8 cellular contexts compared by ENCODE assay signal in genomic region chr1:28248273-28249012, GRCh38. TPM values are rescaled to one million over a fixed set of nuclear protein-coding genes. Genes with fewer than 3 reads are reported as not detected.
DNase-seq lines count a peak whose midpoint lies in the region; ATAC-seq and TF ChIP-seq lines count a peak whose summit lies in the region.

No MANE protein-coding gene starts in this region.

- no peak for ATAC-seq in GM21786 (IDR thresholded peaks at IDR 0.05; ENCODE audit: unreplicated experiment)

- H3K9me3 Mint-ChIP-seq in endothelial cell (ENCODE audit: unreplicated experiment) (no peaks in the 10 kb centered on the region), mesothelial cell of epicardium (no peaks in the 10 kb centered on the region)

- H3K27ac Mint-ChIP-seq in endothelial cell (ENCODE audit: unreplicated experiment) (peak overlapping the region; percentile 100), mesothelial cell of epicardium (peak overlapping the region; percentile 98)

- H3K4me1 Mint-ChIP-seq in endothelial cell (ENCODE audit: unreplicated experiment) (peaks cover 41% of the 10 kb centered on the region), mesothelial cell of epicardium (peaks cover 39% of the 10 kb centered on the region)

- peak; percentile 93 for TF ChIP-seq CTCF in endothelial cell (IDR thresholded peaks at IDR 0.05; ENCODE audit: unreplicated experiment)
- peak; percentile 92 for TF ChIP-seq CTCF in mesothelial cell of epicardium (IDR thresholded peaks at IDR 0.05; ENCODE audit: unreplicated experiment)

- H3K27me3 Mint-ChIP-seq in endothelial cell (ENCODE audit: unreplicated experiment): no peaks in the 10 kb centered on the region
- no peaks in the 10 kb centered on the region for H3K27me3 Mint-ChIP-seq in mesothelial cell of epicardium (ENCODE audit: low read depth)

- H3K4me3 Mint-ChIP-seq in endothelial cell (ENCODE audit: unreplicated experiment) (peak overlapping the region; percentile 48), mesothelial cell of epicardium (peak overlapping the region; percentile 56)

- peak; percentile 39 for DNase-seq in DMS 273 treated with DMSO at 0.1 percent for 48 hours (lab: John Stamatoyannopoulos, UW)
- DNase-seq in HT-29 (ENCODE audit: low spot score): peak; percentile 91
- peak; percentile 72 for DNase-seq in NOMO-1 treated with DMSO at 0.1 percent for 48 hours (lab: John Stamatoyannopoulos, UW; ENCODE audit: unreplicated experiment)
- DNase-seq in activated CD8-positive, alpha-beta memory T cell treated with anti-CD3 and anti-CD28 coated beads, Interleukin-2, amount 50 U/mL, for 1 hour (ENCODE audit: extremely low read depth): peak; percentile 50
- peak; percentile 80 for DNase-seq in endothelial cell (ENCODE audit: low spot score)
- DNase-seq in mesothelial cell of epicardium (ENCODE audit: low spot score in 2 of 2, unreplicated experiment in 2 of 2): peak; percentile 59 to 84
- peak; percentile 65 for DNase-seq in stimulated activated CD8-positive, alpha-beta memory T cell treated with anti-CD3 and anti-CD28 coated beads, Interleukin-15, amount 100 ng/mL, for 24 hours (ENCODE audit: low read depth)

- no peaks in the 10 kb centered on the region for H3K36me3 Mint-ChIP-seq in endothelial cell (ENCODE audit: low read depth, unreplicated experiment)
- H3K36me3 Mint-ChIP-seq in mesothelial cell of epicardium: no peaks in the 10 kb centered on the region

RNA-seq across cellular contexts. Expression of gene SESN2, which starts 10.9 kb away (rescaled TPM):
- total RNA-seq in HT-29 (2014; rRNA removed; shearing (Covaris generic)): 15.1 and 19.3 TPM in 2 replicates
- 31.0 TPM for total RNA-seq in endothelial cell (ENCODE audit: unreplicated experiment)
- total RNA-seq in mesothelial cell of epicardium: 19.4 to 21.4 TPM (median 21.1 TPM) in 3 replicates

RNA-seq across cellular contexts. Expression of gene ATP5IF1, which starts 12.5 kb away (rescaled TPM):
- total RNA-seq in HT-29 (2014; rRNA removed; shearing (Covaris generic)): 542 and 583 TPM in 2 replicates
- total RNA-seq in endothelial cell (ENCODE audit: unreplicated experiment) (120 TPM), mesothelial cell of epicardium (111 to 125 TPM (median 114 TPM) in 3 replicates)

RNA-seq across cellular contexts. Expression of gene DNAJC8, which starts 15.6 kb away (rescaled TPM):
- total RNA-seq in HT-29 (2014; rRNA removed; shearing (Covaris generic)): 29.3 and 31.7 TPM in 2 replicates
- total RNA-seq in endothelial cell (ENCODE audit: unreplicated experiment) (99.0 TPM), mesothelial cell of epicardium (79.7 to 84.1 TPM (median 81.4 TPM) in 3 replicates)

Comparison
In these comparisons a context has a peak if more than half of its experiments do, and no peak if none do; other contexts are left out.
1. DNase-seq: peak in every context shown above with its lines; median percentile 91 in HT-29; 80 in endothelial cell; 72 in NOMO-1 treated with DMSO at 0.1 percent for 48 hours; 72 in mesothelial cell of epicardium; 65 in stimulated activated CD8-positive, alpha-beta memory T cell treated with anti-CD3 and anti-CD28 coated beads, Interleukin-15, amount 100 ng/mL, for 24 hours; 50 in activated CD8-positive, alpha-beta memory T cell treated with anti-CD3 and anti-CD28 coated beads, Interleukin-2, amount 50 U/mL, for 1 hour; 39 in DMS 273 treated with DMSO at 0.1 percent for 48 hours.